In genomic region chr1:61076728-61077675, GRCh38 we compare ENCODE assay signal across 8 cellular contexts. TPM values are rescaled to one million over a fixed set of nuclear protein-coding genes. Genes with fewer than 3 reads are reported as not detected.
A peak's percentile ranks its signal among the peaks of the same experiment; 100 is the strongest.
DNase-seq lines count a peak whose midpoint lies in the region; ATAC-seq lines count a peak whose summit lies in the region.

No MANE protein-coding gene starts in this region.

- peak; percentile 42 for DNase-seq in A172 (ENCODE audit: low spot score)
- DNase-seq in NCI-H2227 (lab: John Stamatoyannopoulos, UW; ENCODE audit: unreplicated experiment), result peak; percentile 95
- peak; percentile 92 for DNase-seq in cerebellar cortex (ENCODE audit: low spot score)
- DNase-seq in kidney glomerular epithelial cell (lab: John Stamatoyannopoulos, UW), result peak; percentile 96
- DNase-seq in stimulated activated CD4-positive, alpha-beta T cell treated with anti-CD3 and anti-CD28 coated beads, Interleukin-15, amount 100 ng/mL, for 24 hours, result peak; percentile 77

- ATAC-seq in GM18907 (IDR thresholded peaks at IDR 0.05; ENCODE audit: unreplicated experiment) (peak; percentile 92), HG03175 (IDR thresholded peaks at IDR 0.05; ENCODE audit: unreplicated experiment) (peak; percentile 78)
- peak; percentile 62 to 64 for ATAC-seq in activated CD4-positive, CD25-positive, alpha-beta regulatory T cell treated with anti-CD3 and anti-CD28 coated beads, Interleukin-2, amount 50 U/mL, for 24 hours

RNA-seq across cellular contexts. Expression of gene NFIA, which starts 5.4 kb away (rescaled TPM):
- total RNA-seq in A172 (2014; rRNA removed; shearing (Covaris generic)), result 0.22 and 0.31 TPM in 2 replicates

Comparison
In these comparisons a context has a peak if more than half of its experiments do, and no peak if none do; other contexts are left out.
1. Peak in every context shown above with its lines: DNase-seq and ATAC-seq.
2. DNase-seq: peak in every context shown above with its lines; median percentile 96 in kidney glomerular epithelial cell; 95 in NCI-H2227; 92 in cerebellar cortex; 77 in stimulated activated CD4-positive, alpha-beta T cell treated with anti-CD3 and anti-CD28 coated beads, Interleukin-15, amount 100 ng/mL, for 24 hours; 42 in A172.